Comparison of ENCODE assay signal across 9 cellular contexts in the genomic region with DNA sequence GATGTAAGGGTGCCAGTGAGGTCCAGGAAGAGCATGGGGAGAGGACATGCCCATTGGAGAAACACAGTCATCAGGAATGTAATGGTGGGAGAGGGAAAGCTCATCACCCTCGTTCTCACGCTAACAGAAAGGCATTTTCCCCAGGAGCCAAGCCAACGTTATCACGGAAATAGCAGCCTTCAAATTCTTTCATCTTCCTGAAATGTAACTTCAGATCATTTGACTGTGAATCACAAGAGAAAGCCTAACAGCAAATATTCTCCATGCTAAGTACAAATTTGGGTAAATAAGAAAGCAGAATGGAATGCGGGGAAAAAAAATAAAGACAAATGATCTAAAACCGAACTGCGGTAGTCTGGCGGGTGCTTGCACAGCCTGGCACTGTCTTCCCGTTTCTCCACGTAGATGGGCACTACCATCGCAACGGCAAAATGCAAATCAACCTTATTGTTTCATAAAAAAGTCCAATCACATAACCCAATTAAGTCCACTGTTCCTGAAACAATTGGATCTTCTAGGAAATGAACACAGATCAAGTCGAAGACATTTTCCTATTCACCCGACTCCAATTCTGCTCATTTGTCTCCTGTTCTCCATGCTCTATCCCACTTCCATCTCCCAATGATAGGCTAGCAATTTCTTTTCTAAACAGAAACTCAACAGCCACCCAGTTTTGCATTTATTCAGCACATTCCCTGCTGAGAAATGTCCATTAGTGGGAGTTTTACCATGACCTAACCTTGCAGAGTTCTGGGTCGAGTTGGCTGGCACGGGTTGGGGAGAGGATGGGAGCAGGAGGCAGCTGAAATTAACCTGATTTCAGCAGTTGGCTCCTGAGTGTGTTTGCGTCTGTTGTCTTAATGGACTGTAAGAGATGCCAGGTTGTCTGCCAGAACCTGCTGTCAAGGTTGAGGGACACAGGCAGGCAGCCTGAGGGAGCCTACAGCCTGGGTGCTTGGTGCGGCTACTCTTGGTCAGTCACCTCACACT.
DNase-seq lines count a peak whose midpoint lies in the region; ATAC-seq, FAIRE-seq and TF ChIP-seq lines count a peak whose summit lies in the region.
"Had no signal": no experiment of that assay in that cellular context is flagged by ENCODE, and none has a peak within 500 bp of the region (broad histone marks: within the 10 kb centered on the region; RNA-seq: fewer than 3 reads in every experiment).

No MANE protein-coding gene starts in this region.

- no peaks in the 10 kb centered on the region for H3K27me3 ChIP-seq in foreskin keratinocyte

- DNase-seq in H54 (ENCODE audit: insufficient read length, low spot score) (peak; percentile 12), amniotic epithelial cell (ENCODE audit: low read depth) (peak; percentile 99), foreskin keratinocyte (peak; percentile 34 to 84), stromal cell of bone marrow (ENCODE audit: low read depth) (peak; percentile 84), SW480 (ENCODE audit: low spot score) (no peak), T-helper 9 cell (no peak)
- no peak for DNase-seq in activated CD4-positive, CD25-positive, alpha-beta regulatory T cell (lab: John Stamatoyannopoulos, UW)
- DNase-seq: stimulated activated CD4-positive, alpha-beta T cell treated with anti-CD3 and anti-CD28 coated beads, Interleukin-2, amount 100 ng/mL, for 24 hours had no signal

- H3K4me1 ChIP-seq in foreskin keratinocyte = no peaks in the 10 kb centered on the region

- no peak for FAIRE-seq in H54 (lab: Jason Lieb, UNC)

- H3K27ac ChIP-seq in foreskin keratinocyte = no peak overlapping the region

- ATAC-seq in foreskin keratinocyte (peak; percentile 29), HG02938 (IDR thresholded peaks at IDR 0.05; ENCODE audit: unreplicated experiment) (no peak)

- no peak for TF ChIP-seq POLR2A in H54 (IDR thresholded peaks at IDR 0.05; ENCODE audit: low read depth, low read length)

- TF ChIP-seq CTCF in foreskin keratinocyte (conservative IDR thresholded peaks at IDR 0.05) = no peak

Comparison
In these comparisons a context has a peak if more than half of its experiments do, and no peak if none do; other contexts are left out.
1. DNase-seq: peak in H54 (single experiment), amniotic epithelial cell (single experiment), foreskin keratinocyte (2 of 2) and stromal cell of bone marrow (single experiment); none in SW480 (single experiment), T-helper 9 cell (single experiment) and activated CD4-positive, CD25-positive, alpha-beta regulatory T cell (0 of 4).